Comparison of ENCODE assay signal across 16 cellular contexts in the genomic region with DNA sequence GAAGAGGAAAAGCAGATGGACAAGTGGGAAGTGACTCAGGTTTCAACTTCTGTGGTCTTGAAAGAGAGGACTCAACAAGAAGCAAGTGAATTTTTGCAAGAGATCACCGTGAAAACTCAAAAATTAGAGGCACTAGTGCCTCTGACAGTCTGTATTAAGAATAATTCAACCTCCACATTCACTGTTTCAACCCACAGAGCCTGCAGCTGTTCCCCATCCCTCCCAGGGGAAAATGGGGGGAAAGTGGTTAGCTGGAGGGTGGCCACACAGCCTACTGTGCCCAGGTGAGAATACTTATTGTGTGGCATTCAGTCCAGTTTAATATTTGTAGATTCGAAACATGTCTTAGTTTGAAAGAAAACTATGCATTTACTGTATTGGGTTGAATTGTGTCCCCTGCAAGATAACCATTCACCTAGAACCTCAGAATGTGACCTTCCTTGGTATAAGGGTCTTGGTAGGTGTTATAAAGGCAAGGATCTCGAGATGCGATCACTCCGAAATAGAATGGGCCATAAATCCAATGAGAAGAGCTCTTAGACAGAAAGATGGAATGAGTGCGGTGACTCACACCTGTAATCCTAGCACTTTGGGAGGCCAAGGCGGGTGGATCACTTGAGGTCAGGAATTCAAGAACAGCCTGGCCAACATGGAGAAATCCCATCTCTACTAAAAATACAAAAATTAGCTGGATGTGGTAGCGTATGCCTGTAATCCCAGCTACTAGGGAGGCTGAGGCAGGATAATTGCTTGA.
DNase-seq lines count a peak whose midpoint lies in the region; ATAC-seq and TF ChIP-seq lines count a peak whose summit lies in the region.
"Had no signal": no experiment of that assay in that cellular context is flagged by ENCODE, and none has a peak within 500 bp of the region (broad histone marks: within the 10 kb centered on the region; RNA-seq: fewer than 3 reads in every experiment).

No MANE protein-coding gene starts in this region.

- no peak overlapping the region for H3K14ac ChIP-seq in mesenchymal stem cell (ENCODE audit: low read length in 2 of 2)

- no peaks in the 10 kb centered on the region for H4K20me1 ChIP-seq in DND-41 (ENCODE audit: insufficient read depth, low read length)

- no peak overlapping the region for H2BK12ac ChIP-seq in mesenchymal stem cell (ENCODE audit: low read length in 2 of 2)

- H3K4ac ChIP-seq in mesenchymal stem cell (ENCODE audit: low read depth in 1 of 2, low read length in 2 of 2), result no peak overlapping the region

- no peaks in the 10 kb centered on the region for H3K79me2 ChIP-seq in DND-41 (ENCODE audit: insufficient read depth, low read length)

- H2AK5ac ChIP-seq in mesenchymal stem cell (ENCODE audit: low read length, severe bottlenecking), result no peak overlapping the region

- no peak overlapping the region for H2BK120ac ChIP-seq in mesenchymal stem cell (ENCODE audit: low read depth, low read length)

- peak overlapping the region in 1 of 2 experiments; percentile 78 for H3K18ac ChIP-seq in mesenchymal stem cell (ENCODE audit: low read depth in 1 of 2, low read length in 2 of 2)

- TF ChIP-seq CTCF in DND-41 (IDR thresholded peaks at IDR 0.05; ENCODE audit: borderline replicate concordance, extremely low read depth, low read length, poor library complexity, severe bottlenecking) (no peak), omental fat pad (IDR thresholded peaks at IDR 0.05) (no peak), left lung (IDR thresholded peaks at IDR 0.05) (no peak)

- DNase-seq in DND-41, result peak; percentile 45
- peak; percentile 89 to 95 for DNase-seq in SJCRH30
- no peak for DNase-seq in mesenchymal stem cell
- DNase-seq in omental fat pad (ENCODE audit: low spot score), result no peak
- no peak for DNase-seq in left lung
- DNase-seq: CD4-positive, alpha-beta T cell; DMS153; DMS79 treated with DMSO at 0.1 percent for 48 hours; EL; GM23248; HFFc6; IMR-90 had no signal

- H2AFZ ChIP-seq in DND-41 (ENCODE audit: low read depth, low read length) (no peak overlapping the region), mesenchymal stem cell (ENCODE audit: low read depth, low read length) (no peak overlapping the region)
- H2AFZ ChIP-seq: GM23248 had no signal

- no peaks in the 10 kb centered on the region for H3K36me3 ChIP-seq in DND-41 (ENCODE audit: insufficient read depth, low read length)
- H3K36me3 ChIP-seq in SJCRH30, result no peaks in the 10 kb centered on the region
- H3K36me3 ChIP-seq in mesenchymal stem cell (ENCODE audit: control insufficient read depth in 1 of 2, insufficient read depth in 2 of 2, low read depth in 1 of 2, low read length in 2 of 2), result no peaks in the 10 kb centered on the region
- H3K36me3 ChIP-seq in left lung, result no peaks in the 10 kb centered on the region
- H3K36me3 ChIP-seq: HAP-1 had no signal

- no peaks in the 10 kb centered on the region for H3K27me3 ChIP-seq in DND-41 (ENCODE audit: insufficient read depth, low read length, poor library complexity)
- no peaks in the 10 kb centered on the region for H3K27me3 ChIP-seq in SJCRH30
- H3K27me3 ChIP-seq in mesenchymal stem cell (ENCODE audit: control insufficient read depth in 1 of 2, insufficient read depth in 1 of 2, low read length in 2 of 2), result no peaks in the 10 kb centered on the region
- no peaks in the 10 kb centered on the region for H3K27me3 ChIP-seq in left lung

- intact Hi-C loops in left lung (cut with DNase I), result no loop called here

- no peaks in the 10 kb centered on the region for H3K79me1 ChIP-seq in mesenchymal stem cell (replicated peaks; ENCODE audit: low read length, poor library complexity, severe bottlenecking)

- no peak overlapping the region for H2BK15ac ChIP-seq in mesenchymal stem cell (ENCODE audit: low read depth, poor library complexity, severe bottlenecking)

- H3K9ac ChIP-seq in DND-41 (ENCODE audit: low read depth, low read length) (no peak overlapping the region), mesenchymal stem cell (ENCODE audit: low read length) (no peak overlapping the region)
- H3K9ac ChIP-seq: GM23248 had no signal

- H3K4me3 ChIP-seq in DND-41 (ENCODE audit: low read depth in 1 of 2, low read length in 2 of 2), result no peak overlapping the region
- H3K4me3 ChIP-seq in SJCRH30, result no peak overlapping the region
- no peak overlapping the region for H3K4me3 ChIP-seq in mesenchymal stem cell (ENCODE audit: insufficient read depth in 1 of 2, low read depth in 1 of 2, low read length in 2 of 2)
- H3K4me3 ChIP-seq in left lung, result no peak overlapping the region
- H3K4me3 ChIP-seq: GM23248, HAP-1, K562 had no signal

- no peak overlapping the region for H4K8ac ChIP-seq in mesenchymal stem cell (ENCODE audit: low read length)

- peaks cover 8% of the 10 kb centered on the region; the same call in 1 of the 2 replicates for H3K4me1 ChIP-seq in DND-41 (ENCODE audit: insufficient read depth, low read length)
- H3K4me1 ChIP-seq in SJCRH30, result peaks cover 57% of the 10 kb centered on the region
- peaks cover 2% of the 10 kb centered on the region for H3K4me1 ChIP-seq in mesenchymal stem cell (ENCODE audit: control insufficient read depth, insufficient read depth, low read depth, low read length)
- no peaks in the 10 kb centered on the region for H3K4me1 ChIP-seq in left lung
- H3K4me1 ChIP-seq: HAP-1 had no signal

- no peak overlapping the region for H3K23ac ChIP-seq in mesenchymal stem cell (ENCODE audit: low read length in 2 of 2)

- H2BK5ac ChIP-seq in mesenchymal stem cell (ENCODE audit: low read depth, low read length, poor library complexity, severe bottlenecking), result no peak overlapping the region

- H3K9me3 ChIP-seq in DND-41 (ENCODE audit: insufficient read depth, low read length, severe bottlenecking) (no peaks in the 10 kb centered on the region), SJCRH30 (replicated peaks) (no peaks in the 10 kb centered on the region), mesenchymal stem cell (ENCODE audit: control insufficient read depth, low read length) (no peaks in the 10 kb centered on the region), left lung (no peaks in the 10 kb centered on the region)
- H3K9me3 ChIP-seq: HAP-1 had no signal

- H3K4me2 ChIP-seq in DND-41 (ENCODE audit: insufficient read depth, low read length), result no peak overlapping the region
- no peak overlapping the region for H3K4me2 ChIP-seq in mesenchymal stem cell (ENCODE audit: low read length, poor library complexity, severe bottlenecking)

- H4K91ac ChIP-seq in mesenchymal stem cell (ENCODE audit: low read length), result peak overlapping the region; percentile 59

- H3K27ac ChIP-seq in DND-41 (ENCODE audit: low read length) (no peak overlapping the region), SJCRH30 (peak overlapping the region; percentile 84), mesenchymal stem cell (ENCODE audit: low read length, poor library complexity, severe bottlenecking) (no peak overlapping the region), left lung (no peak overlapping the region)
- H3K27ac ChIP-seq: C4-2B, GM23248 had no signal

- WGBS in mesenchymal stem cell, result 85% methylated on average over 6 of the region's 8 CpGs

- peak; percentile 69 for ATAC-seq in DND-41 (ENCODE audit: insufficient read depth, low read depth)
- ATAC-seq in omental fat pad (ENCODE audit: low FRiP score), result no peak
- ATAC-seq in left lung, result no peak
- ATAC-seq in HG03280 (IDR thresholded peaks at IDR 0.05; ENCODE audit: unreplicated experiment), result no peak
- ATAC-seq: K562 had no signal

Comparison
In these comparisons a context has a peak if more than half of its experiments do, and no peak if none do; other contexts are left out.
1. DNase-seq: peak in DND-41 (single experiment) and SJCRH30 (2 of 2); none in mesenchymal stem cell (single experiment), omental fat pad (single experiment) and left lung (0 of 2).